8 cellular contexts compared by ENCODE assay signal in the genomic region with DNA sequence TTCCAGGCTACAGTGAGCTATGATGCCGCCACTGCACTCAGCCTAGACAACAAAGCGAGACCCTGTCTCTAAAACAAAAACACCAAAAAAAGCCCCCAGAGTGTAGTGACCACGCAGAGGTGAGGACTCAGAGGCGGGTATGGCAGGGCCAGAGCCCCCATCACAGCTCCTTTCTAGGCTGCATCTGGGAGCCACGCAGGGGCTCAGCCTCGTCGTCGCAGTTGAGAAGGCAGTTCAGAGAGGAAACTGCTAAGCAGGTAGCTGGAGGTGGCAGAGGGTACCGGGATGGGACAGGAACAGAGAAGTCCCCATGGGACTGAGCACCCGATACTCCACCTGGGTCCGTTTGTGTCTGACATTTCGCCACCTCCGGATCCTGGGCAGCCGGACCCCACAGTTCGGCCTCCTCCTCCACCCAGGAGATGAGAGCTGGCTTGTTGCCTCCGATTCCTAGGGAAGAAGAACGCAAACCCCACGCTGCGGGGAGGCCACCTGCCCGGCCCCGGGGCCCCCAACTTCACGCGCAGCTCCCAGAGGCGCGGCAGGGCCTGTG. TPM values are rescaled to one million over a fixed set of nuclear protein-coding genes. Genes with fewer than 3 reads are reported as not detected.
DNase-seq lines count a peak whose midpoint lies in the region; TF ChIP-seq lines count a peak whose summit lies in the region.

No MANE protein-coding gene starts in this region.

- intact Hi-C loops in ascending aorta (cut with DNase I), result no loop called here

- TF ChIP-seq POLR2A in suprapubic skin (IDR thresholded peaks at IDR 0.05), result no peak

- H3K36me3 ChIP-seq in HUES6 (ENCODE audit: control insufficient read depth, insufficient read depth, low read length), result peaks cover 27% of the 10 kb centered on the region
- H3K36me3 ChIP-seq in ascending aorta, result peaks cover 17 to 34% of the 10 kb centered on the region in 2 donors
- peaks cover 1% of the 10 kb centered on the region for H3K36me3 ChIP-seq in kidney epithelial cell (ENCODE audit: control insufficient read depth, insufficient read depth, low read length)
- H3K36me3 ChIP-seq in suprapubic skin, result peaks cover 31% of the 10 kb centered on the region

- H3K4me3 ChIP-seq in HUES6 (ENCODE audit: low read depth, low read length) (peak overlapping the region; percentile 95), ascending aorta (peak overlapping the region; percentile 91), kidney epithelial cell (ENCODE audit: low read depth, low read length) (peak overlapping the region; percentile 57), suprapubic skin (peak overlapping the region; percentile 96)

- peak overlapping the region; percentile 92 for H3K27ac ChIP-seq in HUES6 (ENCODE audit: low read depth, low read length)
- H3K27ac ChIP-seq in ascending aorta, result peak overlapping the region; percentile 92 to 94
- peak overlapping the region; percentile 93 for H3K27ac ChIP-seq in suprapubic skin

- DNase-seq in activated effector memory CD4-positive, alpha-beta T cell treated with anti-CD3 and anti-CD28 coated beads, Interleukin-2, amount 50 U/mL, for 16 hours, result peak; percentile 69
- no peak for DNase-seq in activated effector memory CD4-positive, alpha-beta T cell treated with Interleukin-2 at 50 U/mL for 16 hours
- DNase-seq in ascending aorta (ENCODE audit: low spot score in 2 of 2), result no peak
- no peak for DNase-seq in kidney epithelial cell (ENCODE audit: low read depth)
- no peak for DNase-seq in suprapubic skin (ENCODE audit: low spot score in 2 of 2)
- DNase-seq in COLO829 (ENCODE audit: low spot score), result no peak
- DNase-seq in NCI-H345 treated with DMSO at 0.1 percent for 48 hours (lab: John Stamatoyannopoulos, UW; ENCODE audit: unreplicated experiment), result no peak

- no peak for TF ChIP-seq EP300 in suprapubic skin (IDR thresholded peaks at IDR 0.05)

- WGBS in suprapubic skin, result 27% methylated on average over 7 of the region's 25 CpGs

- H3K27me3 ChIP-seq in HUES6 (ENCODE audit: control insufficient read depth, insufficient read depth, low read length) (no peaks in the 10 kb centered on the region), ascending aorta (no peaks in the 10 kb centered on the region), kidney epithelial cell (ENCODE audit: control insufficient read depth, insufficient read depth, low read length) (no peaks in the 10 kb centered on the region), suprapubic skin (no peaks in the 10 kb centered on the region)

- H3K9ac ChIP-seq in HUES6 (ENCODE audit: low read length), result peak overlapping the region; percentile 91

- peaks cover 19% of the 10 kb centered on the region; the same call in 1 of the 2 replicates for H3K4me1 ChIP-seq in HUES6 (ENCODE audit: control insufficient read depth, insufficient read depth, low read length)
- peaks cover 9 to 10% of the 10 kb centered on the region in 2 donors for H3K4me1 ChIP-seq in ascending aorta
- H3K4me1 ChIP-seq in suprapubic skin, result peaks cover 44% of the 10 kb centered on the region

- no peaks in the 10 kb centered on the region for H3K9me3 ChIP-seq in HUES6 (ENCODE audit: control insufficient read depth, insufficient read depth, low read depth, low read length)
- H3K9me3 ChIP-seq in ascending aorta, result no peaks in the 10 kb centered on the region
- no peaks in the 10 kb centered on the region for H3K9me3 ChIP-seq in suprapubic skin

- TF ChIP-seq CTCF in ascending aorta (IDR thresholded peaks at IDR 0.05), result no peak
- TF ChIP-seq CTCF in kidney epithelial cell (IDR thresholded peaks at IDR 0.05; ENCODE audit: insufficient read depth, low read length, poor library complexity, severe bottlenecking), result peak; percentile 6
- TF ChIP-seq CTCF in suprapubic skin (IDR thresholded peaks at IDR 0.05), result no peak

RNA-seq across cellular contexts. Expression of a gene that starts 0.7 kb away (rescaled TPM):
- total RNA-seq in ascending aorta (10.9 TPM), kidney epithelial cell (8.5 and 9.2 TPM in 2 replicates), suprapubic skin (10 to 100 TPM in 1 of 4 donors, 1 to 10 TPM in 3; 5.5 to 10.5 (median 8.7) TPM)

RNA-seq across cellular contexts. Expression of a gene that starts 14.0 kb away (rescaled TPM):
- total RNA-seq in ascending aorta, result 11.3 TPM
- 9.2 and 16.6 TPM in 2 replicates for total RNA-seq in kidney epithelial cell
- 10 to 100 TPM in 3 of 4 donors, 1 to 10 TPM in 1; 9.9 to 33.0 (median 20.0) TPM for total RNA-seq in suprapubic skin

RNA-seq across cellular contexts. Expression of a gene that starts 22.8 kb away (rescaled TPM):
- total RNA-seq in ascending aorta, result 19.6 TPM
- total RNA-seq in kidney epithelial cell, result 9.9 and 12.5 TPM in 2 replicates
- 10 to 100 TPM in 3 of 4 donors, 1 to 10 TPM in 1; 9.4 to 15.4 (median 11.5) TPM for total RNA-seq in suprapubic skin

RNA-seq across cellular contexts. Expression of a gene that starts 28.0 kb away (rescaled TPM):
- 12.1 TPM for total RNA-seq in ascending aorta
- 8.8 and 9.7 TPM in 2 replicates for total RNA-seq in kidney epithelial cell
- total RNA-seq in suprapubic skin, result 10 to 100 TPM in 3 of 4 donors, 1 to 10 TPM in 1; 9.8 to 24.5 (median 11.2) TPM

RNA-seq across cellular contexts. Expression of a gene that starts 31.1 kb away (rescaled TPM):
- 18.9 TPM for total RNA-seq in ascending aorta
- 50.9 and 59.5 TPM in 2 replicates for total RNA-seq in kidney epithelial cell
- 10 to 100 TPM; 30.5 to 41.3 (median 36.6) TPM for total RNA-seq in suprapubic skin
